In the genomic region with DNA sequence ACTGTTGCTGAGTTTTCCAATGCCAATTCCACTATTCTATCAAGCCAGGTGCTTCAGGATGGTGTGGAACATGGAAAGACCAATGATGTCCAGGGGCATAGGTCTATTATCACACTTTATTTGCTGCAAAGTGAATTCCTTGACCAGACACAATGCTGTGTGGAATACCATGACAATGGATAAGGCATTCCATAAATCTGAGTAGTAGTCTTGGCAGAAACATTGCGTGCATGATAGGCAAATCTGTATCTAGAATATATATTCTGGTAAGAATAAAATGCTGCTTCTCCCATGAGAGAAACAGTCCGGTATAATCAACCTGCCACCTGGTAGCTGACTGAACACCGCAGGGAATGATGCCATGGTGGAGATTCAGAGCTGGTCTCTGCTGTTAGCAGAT, we compare ENCODE assay signal across 2 cellular contexts.
TF ChIP-seq lines count a peak whose summit lies in the region.

No MANE protein-coding gene starts in this region.

TF ChIP-seq in SK-N-SH treated with all-trans-retinoic acid at 6 μM for 48 hours, 23 proteins besides CTCF, POLR2A, EP300 and RAD21 (continued from another document):
- TF ChIP-seq, protein P1, sequence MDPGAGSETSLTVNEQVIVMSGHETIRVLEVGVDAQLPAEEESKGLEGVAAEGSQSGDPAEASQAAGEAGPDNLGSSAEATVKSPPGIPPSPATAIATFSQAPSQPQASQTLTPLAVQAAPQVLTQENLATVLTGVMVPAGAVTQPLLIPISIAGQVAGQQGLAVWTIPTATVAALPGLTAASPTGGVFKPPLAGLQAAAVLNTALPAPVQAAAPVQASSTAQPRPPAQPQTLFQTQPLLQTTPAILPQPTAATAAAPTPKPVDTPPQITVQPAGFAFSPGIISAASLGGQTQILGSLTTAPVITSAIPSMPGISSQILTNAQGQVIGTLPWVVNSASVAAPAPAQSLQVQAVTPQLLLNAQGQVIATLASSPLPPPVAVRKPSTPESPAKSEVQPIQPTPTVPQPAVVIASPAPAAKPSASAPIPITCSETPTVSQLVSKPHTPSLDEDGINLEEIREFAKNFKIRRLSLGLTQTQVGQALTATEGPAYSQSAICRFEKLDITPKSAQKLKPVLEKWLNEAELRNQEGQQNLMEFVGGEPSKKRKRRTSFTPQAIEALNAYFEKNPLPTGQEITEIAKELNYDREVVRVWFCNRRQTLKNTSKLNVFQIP (CRISPR knock-in tag; IDR thresholded peaks at IDR 0.05; ENCODE audit: borderline replicate concordance, low read depth): no peak

TF ChIP-seq in SK-N-SH, 30 proteins besides CTCF, POLR2A, EP300 and RAD21 (continued from another document):
- TF ChIP-seq, protein P2, sequence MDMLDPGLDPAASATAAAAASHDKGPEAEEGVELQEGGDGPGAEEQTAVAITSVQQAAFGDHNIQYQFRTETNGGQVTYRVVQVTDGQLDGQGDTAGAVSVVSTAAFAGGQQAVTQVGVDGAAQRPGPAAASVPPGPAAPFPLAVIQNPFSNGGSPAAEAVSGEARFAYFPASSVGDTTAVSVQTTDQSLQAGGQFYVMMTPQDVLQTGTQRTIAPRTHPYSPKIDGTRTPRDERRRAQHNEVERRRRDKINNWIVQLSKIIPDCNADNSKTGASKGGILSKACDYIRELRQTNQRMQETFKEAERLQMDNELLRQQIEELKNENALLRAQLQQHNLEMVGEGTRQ (IDR thresholded peaks at IDR 0.05; ENCODE audit: borderline replicate concordance, low read depth, low read length): no peak
- TF ChIP-seq NFIC (IDR thresholded peaks at IDR 0.05; ENCODE audit: borderline replicate concordance): no peak
- no peak for TF ChIP-seq RCOR1 (IDR thresholded peaks at IDR 0.05; ENCODE audit: low read length)
- no peak for TF ChIP-seq SMC3 (IDR thresholded peaks at IDR 0.05; ENCODE audit: low read depth, low read length)
- TF ChIP-seq, protein P3, sequence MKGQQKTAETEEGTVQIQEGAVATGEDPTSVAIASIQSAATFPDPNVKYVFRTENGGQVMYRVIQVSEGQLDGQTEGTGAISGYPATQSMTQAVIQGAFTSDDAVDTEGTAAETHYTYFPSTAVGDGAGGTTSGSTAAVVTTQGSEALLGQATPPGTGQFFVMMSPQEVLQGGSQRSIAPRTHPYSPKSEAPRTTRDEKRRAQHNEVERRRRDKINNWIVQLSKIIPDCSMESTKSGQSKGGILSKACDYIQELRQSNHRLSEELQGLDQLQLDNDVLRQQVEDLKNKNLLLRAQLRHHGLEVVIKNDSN (IDR thresholded peaks at IDR 0.05; ENCODE audit: borderline replicate concordance, low read depth): no peak
- TF ChIP-seq YY1 (IDR thresholded peaks at IDR 0.05; ENCODE audit: low read depth): no peak
- TF ChIP-seq, protein P4, sequence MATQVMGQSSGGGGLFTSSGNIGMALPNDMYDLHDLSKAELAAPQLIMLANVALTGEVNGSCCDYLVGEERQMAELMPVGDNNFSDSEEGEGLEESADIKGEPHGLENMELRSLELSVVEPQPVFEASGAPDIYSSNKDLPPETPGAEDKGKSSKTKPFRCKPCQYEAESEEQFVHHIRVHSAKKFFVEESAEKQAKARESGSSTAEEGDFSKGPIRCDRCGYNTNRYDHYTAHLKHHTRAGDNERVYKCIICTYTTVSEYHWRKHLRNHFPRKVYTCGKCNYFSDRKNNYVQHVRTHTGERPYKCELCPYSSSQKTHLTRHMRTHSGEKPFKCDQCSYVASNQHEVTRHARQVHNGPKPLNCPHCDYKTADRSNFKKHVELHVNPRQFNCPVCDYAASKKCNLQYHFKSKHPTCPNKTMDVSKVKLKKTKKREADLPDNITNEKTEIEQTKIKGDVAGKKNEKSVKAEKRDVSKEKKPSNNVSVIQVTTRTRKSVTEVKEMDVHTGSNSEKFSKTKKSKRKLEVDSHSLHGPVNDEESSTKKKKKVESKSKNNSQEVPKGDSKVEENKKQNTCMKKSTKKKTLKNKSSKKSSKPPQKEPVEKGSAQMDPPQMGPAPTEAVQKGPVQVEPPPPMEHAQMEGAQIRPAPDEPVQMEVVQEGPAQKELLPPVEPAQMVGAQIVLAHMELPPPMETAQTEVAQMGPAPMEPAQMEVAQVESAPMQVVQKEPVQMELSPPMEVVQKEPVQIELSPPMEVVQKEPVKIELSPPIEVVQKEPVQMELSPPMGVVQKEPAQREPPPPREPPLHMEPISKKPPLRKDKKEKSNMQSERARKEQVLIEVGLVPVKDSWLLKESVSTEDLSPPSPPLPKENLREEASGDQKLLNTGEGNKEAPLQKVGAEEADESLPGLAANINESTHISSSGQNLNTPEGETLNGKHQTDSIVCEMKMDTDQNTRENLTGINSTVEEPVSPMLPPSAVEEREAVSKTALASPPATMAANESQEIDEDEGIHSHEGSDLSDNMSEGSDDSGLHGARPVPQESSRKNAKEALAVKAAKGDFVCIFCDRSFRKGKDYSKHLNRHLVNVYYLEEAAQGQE (IDR thresholded peaks at IDR 0.05; ENCODE audit: low read depth, low read length): no peak
- no peak for TF ChIP-seq POLR2AphosphoS5 (IDR thresholded peaks at IDR 0.05; ENCODE audit: low read depth, low read length)
- TF ChIP-seq, protein P5, sequence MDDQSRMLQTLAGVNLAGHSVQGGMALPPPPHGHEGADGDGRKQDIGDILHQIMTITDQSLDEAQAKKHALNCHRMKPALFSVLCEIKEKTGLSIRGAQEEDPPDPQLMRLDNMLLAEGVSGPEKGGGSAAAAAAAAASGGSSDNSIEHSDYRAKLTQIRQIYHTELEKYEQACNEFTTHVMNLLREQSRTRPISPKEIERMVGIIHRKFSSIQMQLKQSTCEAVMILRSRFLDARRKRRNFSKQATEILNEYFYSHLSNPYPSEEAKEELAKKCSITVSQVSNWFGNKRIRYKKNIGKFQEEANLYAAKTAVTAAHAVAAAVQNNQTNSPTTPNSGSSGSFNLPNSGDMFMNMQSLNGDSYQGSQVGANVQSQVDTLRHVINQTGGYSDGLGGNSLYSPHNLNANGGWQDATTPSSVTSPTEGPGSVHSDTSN (IDR thresholded peaks at IDR 0.05): no peak
- no peak for TF ChIP-seq RFX5 (IDR thresholded peaks at IDR 0.05; ENCODE audit: low read length)
- TF ChIP-seq MEF2A (IDR thresholded peaks at IDR 0.05; ENCODE audit: borderline replicate concordance, low read depth): no peak
- TF ChIP-seq ELF1 (IDR thresholded peaks at IDR 0.05): no peak
- TF ChIP-seq SIN3A (IDR thresholded peaks at IDR 0.05; ENCODE audit: borderline replicate concordance, low read depth, low read length): no peak
- TF ChIP-seq, protein P6, sequence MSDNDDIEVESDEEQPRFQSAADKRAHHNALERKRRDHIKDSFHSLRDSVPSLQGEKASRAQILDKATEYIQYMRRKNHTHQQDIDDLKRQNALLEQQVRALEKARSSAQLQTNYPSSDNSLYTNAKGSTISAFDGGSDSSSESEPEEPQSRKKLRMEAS (IDR thresholded peaks at IDR 0.05; ENCODE audit: low read depth): no peak
